In genomic region chr12:121132601-121133481, GRCh38 we compare ENCODE assay signal across 8 cellular contexts. TPM values are rescaled to one million over a fixed set of nuclear protein-coding genes. Genes with fewer than 3 reads are reported as not detected.
DNase-seq lines count a peak whose midpoint lies in the region; ATAC-seq, FAIRE-seq and TF ChIP-seq lines count a peak whose summit lies in the region.

Gene P2RX7, plus strand, starts transcription at chr12:121132876. Its CDS starts 95 bp downstream, at chr12:121132971.

- H3K9me3 ChIP-seq in mammary epithelial cell (replicated peaks; ENCODE audit: insufficient read depth, low read length) (no peaks in the 10 kb centered on the region), iPS-18a (ENCODE audit: control insufficient read depth, low read depth, low read length) (no peaks in the 10 kb centered on the region), sigmoid colon (no peaks in the 10 kb centered on the region)

- H3K27ac ChIP-seq in mammary epithelial cell (ENCODE audit: insufficient read depth, low read depth, low read length) (peak within 1 kb of the TSS; percentile 17), iPS-18a (ENCODE audit: low read length) (no peak within 1 kb of the TSS), sigmoid colon (peak within 1 kb of the TSS; percentile 74 to 87 (median 79))

- DNase-seq in A172 (ENCODE audit: low spot score) (peak; percentile 84), GM18507 (ENCODE audit: extremely low spot score, insufficient read length, low read depth) (no peak), NCI-H128 (lab: John Stamatoyannopoulos, UW; ENCODE audit: unreplicated experiment) (peak; percentile 58), T-helper 9 cell (peak; percentile 12), mammary epithelial cell (peak; percentile 93), sigmoid colon (peak; percentile 91)

- H3K27me3 ChIP-seq in mammary epithelial cell (ENCODE audit: insufficient read depth, low read length) (no peaks in the 10 kb centered on the region), iPS-18a (ENCODE audit: control insufficient read depth, insufficient read depth, low read length) (no peaks in the 10 kb centered on the region), sigmoid colon (no peaks in the 10 kb centered on the region)

- in situ Hi-C loops in mammary epithelial cell (cut with MboI; ENCODE audit: low sequenced_read_pairs in 2 of 2), result loop anchor here in 1 of 2 donors (10.0 kb wide), 1 partner anchor 82 kb away; the partner anchor contains the start of gene P2RX4

- BruUV-seq in mammary epithelial cell (replicated peaks; lab: Mats Ljungman, UMichigan), result no TSS peak

- peak within 1 kb of the TSS; percentile 89 for H2AFZ ChIP-seq in mammary epithelial cell (ENCODE audit: low read depth, low read length)

- WGBS in mammary epithelial cell (ENCODE audit: low coverage, missing lambda C conversion rate), result 4% methylated on average over 22 of the region's 25 CpGs
- WGBS in sigmoid colon, 2 donors, result 3 to 6% methylated on average over 25 of the region's 25 CpGs

- CTCF ChIA-PET in mammary epithelial cell (lab: Charles Lee; ENCODE audit: low non-redundant PET), result interaction anchor here (0.6 kb wide), 1 partner anchor 151 kb away, joined by 4 read pairs; no protein-coding TSS in a partner anchor

- H3K4me3 ChIP-seq in mammary epithelial cell (replicated peaks in 1 of 3; ENCODE audit: insufficient read depth in 1 of 3, low read depth in 2 of 3, low read length in 3 of 3) (peak within 1 kb of the TSS in 2 of 3 experiments; percentile 27 to 45), iPS-18a (ENCODE audit: low read length) (peak within 1 kb of the TSS; percentile 67), sigmoid colon (peak within 1 kb of the TSS; percentile 38 to 61 (median 52))

- no peak for TF ChIP-seq EP300 in sigmoid colon (IDR thresholded peaks at IDR 0.05)

- peak; percentile 70 for FAIRE-seq in GM18507 (lab: Jason Lieb, UNC)

- peak in 1 of 2 donors; percentile 50 for TF ChIP-seq CTCF in mammary epithelial cell (conservative IDR thresholded peaks at IDR 0.05 in 1 of 2, IDR thresholded peaks at IDR 0.05 in 1 of 2; ENCODE audit: extremely low read depth in 1 of 2, insufficient read depth in 1 of 2, low read depth in 1 of 2, low read length in 2 of 2)
- no peak for TF ChIP-seq CTCF in sigmoid colon (IDR thresholded peaks at IDR 0.05)

- peak within 1 kb of the TSS; percentile 88 for H3K4me2 ChIP-seq in mammary epithelial cell (ENCODE audit: insufficient read depth, low read depth, low read length)

- intact Hi-C loops in mammary epithelial cell (cut with micrococcal nuclease), result loop anchor here (1.0 kb wide), 3 partner anchors 9 to 77 kb away; partner anchors contain the start of gene P2RX4
- intact Hi-C loops in sigmoid colon (cut with DNase I), result loop anchor here (2.0 to 10.0 kb wide), 2 partner anchors 78 to 408 kb away; partner anchors contain the start of genes ACADS and P2RX4

- H3K79me2 ChIP-seq in mammary epithelial cell (ENCODE audit: insufficient read depth, low read length), result no peaks in the 10 kb centered on the region

- H3K4me1 ChIP-seq in mammary epithelial cell (ENCODE audit: insufficient read depth, low read length) (peaks cover 12% of the 10 kb centered on the region), iPS-18a (ENCODE audit: control insufficient read depth, low read depth, low read length) (peaks cover 7% of the 10 kb centered on the region), sigmoid colon (peaks cover 0 to 38% (median 28%) of the 10 kb centered on the region in 4 donors)

- peak within 1 kb of the TSS; percentile 31 for H3K9ac ChIP-seq in mammary epithelial cell (ENCODE audit: insufficient read depth, low read length)
- peak within 1 kb of the TSS; percentile 20 for H3K9ac ChIP-seq in iPS-18a (ENCODE audit: low read length)

- dilution Hi-C loops in mammary epithelial cell (cut with HindIII; ENCODE audit: low sequenced_read_pairs), result no loop called here

- ATAC-seq in HG02763 (IDR thresholded peaks at IDR 0.05; ENCODE audit: unreplicated experiment), result no peak

- no peak for TF ChIP-seq POLR2A in sigmoid colon (IDR thresholded peaks at IDR 0.05)

- no peaks in the 10 kb centered on the region for H4K20me1 ChIP-seq in mammary epithelial cell (ENCODE audit: insufficient read depth, low read length)

- no peaks in the 10 kb centered on the region for H3K36me3 ChIP-seq in mammary epithelial cell (ENCODE audit: insufficient read depth, low read length)
- H3K36me3 ChIP-seq in iPS-18a (ENCODE audit: control insufficient read depth, low read depth, low read length), result no peaks in the 10 kb centered on the region
- H3K36me3 ChIP-seq in sigmoid colon, result no peaks in the 10 kb centered on the region

RNA-seq across cellular contexts. Expression of gene P2RX7, which starts in this region (rescaled TPM):
- total RNA-seq in A172 (2014; rRNA removed; shearing (Covaris generic)), result 1.9 and 3.8 TPM in 2 replicates
- total RNA-seq in mammary epithelial cell, result under 1 TPM; 0.17 to 0.49 TPM
- polyA plus RNA-seq in mammary epithelial cell, result 0.26 TPM
- polyA minus RNA-seq in mammary epithelial cell, result 28.1 TPM
- 1 to 10 TPM; 3.9 to 8.0 (median 5.0) TPM for total RNA-seq in sigmoid colon
- 1 to 10 TPM in 2 of 3 donors, under 1 TPM in 1; 0.60 to 1.9 (median 1.4) TPM for polyA plus RNA-seq in sigmoid colon
